7 cellular contexts compared by ENCODE assay signal in genomic region chr7:38249849-38250248, GRCh38.
DNase-seq lines count a peak whose midpoint lies in the region; ATAC-seq, FAIRE-seq and TF ChIP-seq lines count a peak whose summit lies in the region.
"Not testable (repeated sequence)": the region's sequence is repeated elsewhere in the genome, so short reads cannot be mapped to it uniquely, and the experiment has no call there.

No MANE protein-coding gene starts in this region.

- in situ Hi-C loops in GM12878 (cut with MboI): not testable (repeated sequence)

- H3K9ac ChIP-seq in GM12878 (ENCODE audit: control insufficient read depth, insufficient read depth, low read length): not testable (repeated sequence)

- H4K20me1 ChIP-seq in GM12878 (ENCODE audit: control insufficient read depth, insufficient read depth): not testable (repeated sequence)

- intact Hi-C loops in GM12878 (cut with micrococcal nuclease; ENCODE audit: unreplicated experiment): not testable (repeated sequence)

- not testable (repeated sequence) for H3K4me2 ChIP-seq in GM12878 (ENCODE audit: control insufficient read depth, insufficient read depth)

- RAD21 ChIA-PET in GM12878 (lab: Charles Lee; ENCODE audit: unreplicated experiment): not testable (repeated sequence)

- H3K36me3 ChIP-seq in GM12878 (ENCODE audit: control insufficient read depth in 2 of 2, insufficient read depth in 2 of 2, low read length in 1 of 2): not testable (repeated sequence)

- not testable (repeated sequence) for H3K9me3 Mint-ChIP-seq in T-cell

- TF ChIP-seq RAD21 in GM12878 (IDR thresholded peaks at IDR 0.05; ENCODE audit: insufficient read depth, low read depth, low read length): not testable (repeated sequence)

- H3K27me3 ChIP-seq in GM12878 (replicated peaks in 1 of 2; ENCODE audit: control insufficient read depth in 2 of 2, insufficient read depth in 2 of 2, low read length in 1 of 2): not testable (repeated sequence)

- TF ChIP-seq POLR2A in GM12878 (IDR thresholded peaks at IDR 0.05; ENCODE audit: low read depth, low read length): not testable (repeated sequence)

- CTCF ChIA-PET in T-cell (lab: Charles Lee); GM12878 (lab: Yijun Ruan, JAX): not testable (repeated sequence)

- ATAC-seq in GM19351 (IDR thresholded peaks at IDR 0.05; ENCODE audit: unreplicated experiment): peak; percentile 99
- ATAC-seq in GM21737 (IDR thresholded peaks at IDR 0.05; ENCODE audit: unreplicated experiment): peak; percentile 74
- ATAC-seq in HG03097 (IDR thresholded peaks at IDR 0.05; ENCODE audit: low FRiP score, unreplicated experiment): peak; percentile 83
- not testable (repeated sequence) for ATAC-seq in T-cell (replicated peaks in 1 of 4)
- peak; percentile 98 for ATAC-seq in GM12878

- not testable (repeated sequence) for H3K27ac Mint-ChIP-seq in T-cell

- TF ChIP-seq EP300 in GM12878 (IDR thresholded peaks at IDR 0.05; ENCODE audit: borderline replicate concordance in 1 of 2, control insufficient read depth in 1 of 2, low read depth in 2 of 2, low read length in 2 of 2): peak in 1 of 2 experiments; percentile 21; a peak in 1 of 4 replicates

- peaks cover 13% of the 10 kb centered on the region for H3K36me3 Mint-ChIP-seq in T-cell

- not testable (repeated sequence) for DNase-seq in GM18507 (ENCODE audit: extremely low spot score, insufficient read length, low read depth); T-cell
- peak; percentile 16 to 23 for DNase-seq in Kasumi-1 (lab: John Stamatoyannopoulos, UW)
- peak; percentile 25 for DNase-seq in GM12878 (ENCODE audit: low read depth, low spot score)

- POLR2A ChIA-PET in T-cell (lab: Charles Lee); GM12878 (lab: Charles Lee): not testable (repeated sequence)

- not testable (repeated sequence) for H2AFZ ChIP-seq in GM12878 (ENCODE audit: control insufficient read depth, low read depth, low read length)

- WGBS in GM12878 (ENCODE audit: insufficient coverage, insufficient replicate concordance, low lambda C conversion rate, missing lambda C conversion rate): 27% methylated on average over 3 of the region's 3 CpGs

- H3K4me1 Mint-ChIP-seq in T-cell: peaks cover 0 to 26% (median 24%) of the 10 kb centered on the region in 3 donors

- H3K4me1 ChIP-seq in GM12878 (ENCODE audit: control insufficient read depth, insufficient read depth, low read length): not testable (repeated sequence)

- not testable (repeated sequence) for H3K79me2 ChIP-seq in GM12878 (ENCODE audit: control insufficient read depth, insufficient read depth, low read length)

- H3K9me3 ChIP-seq in GM12878 (replicated peaks; ENCODE audit: control insufficient read depth, insufficient read depth, low read length): not testable (repeated sequence)

- not testable (repeated sequence) for H3K27me3 Mint-ChIP-seq in T-cell

- not testable (repeated sequence) for H3K4me3 ChIP-seq in GM12878

- peak; percentile 68 for FAIRE-seq in GM18507 (lab: Jason Lieb, UNC)
- FAIRE-seq in GM12878 (lab: Jason Lieb, UNC): not testable (repeated sequence)

- SMC1A ChIA-PET in GM12878 (lab: Charles Lee; ENCODE audit: uncharacterized antibody, unreplicated experiment): interaction anchor here (1.0 kb wide), 1 partner anchor 49 kb away, joined by 3 read pairs; no protein-coding TSS in a partner anchor

- not testable (repeated sequence) for TF ChIP-seq CTCF in GM12878 (IDR thresholded peaks at IDR 0.05 in 2 of 3, conservative IDR thresholded peaks at IDR 0.05 in 1 of 3; ENCODE audit: control insufficient read depth in 2 of 3, extremely low read depth in 1 of 3, insufficient read depth in 1 of 3, low read depth in 3 of 3, low read length in 3 of 3)

- BruUV-seq in GM12878 (replicated peaks; lab: Mats Ljungman, UMichigan): not testable (repeated sequence)

- not testable (repeated sequence) for H3K27ac ChIP-seq in GM12878 (ENCODE audit: control insufficient read depth, insufficient read depth)

- H3K4me3 Mint-ChIP-seq in T-cell: peak overlapping the region in 2 of 3 donors; percentile 16 to 43

TF ChIP-seq in GM12878, 131 proteins besides CTCF, POLR2A, EP300 and RAD21:
- peak; percentile 65; the same call in 1 of the 2 replicates for TF ChIP-seq NR2F1 (conservative IDR thresholded peaks at IDR 0.05)
- TF ChIP-seq MTA2 (IDR thresholded peaks at IDR 0.05; ENCODE audit: low read depth): peak; percentile 72; the same call in 1 of the 2 replicates
- TF ChIP-seq IRF4 (IDR thresholded peaks at IDR 0.05; ENCODE audit: low read depth, low read length): 0 out of 2 replicates have a peak, but pooled peaks have one; percentile 32
- 0 out of 2 replicates have a peak, but pooled peaks have one; percentile 43 for TF ChIP-seq DPF2 (IDR thresholded peaks at IDR 0.05)
- peak; percentile 91 for TF ChIP-seq SPI1 (IDR thresholded peaks at IDR 0.05; ENCODE audit: borderline replicate concordance, insufficient read depth, low read depth, low read length)
- TF ChIP-seq IKZF2 (IDR thresholded peaks at IDR 0.05): peak; percentile 30; a peak in 2 of 4 replicates
TF ChIP-seq in GM12878: peak in this region for 6; not testable (repeated sequence) for 125.
